Comparison of ENCODE assay signal across 8 cellular contexts in genomic region chr11:131584694-131585592, GRCh38.
DNase-seq lines count a peak whose midpoint lies in the region; ATAC-seq and TF ChIP-seq lines count a peak whose summit lies in the region.
"Had no signal": no experiment of that assay in that cellular context is flagged by ENCODE, and none has a peak within 500 bp of the region (broad histone marks: within the 10 kb centered on the region; RNA-seq: fewer than 3 reads in every experiment).

No MANE protein-coding gene starts in this region.

- TF ChIP-seq CTCF in GM06990 (IDR thresholded peaks at IDR 0.05; ENCODE audit: insufficient read depth, low read length, poor library complexity, severe bottlenecking) (peak; percentile 55), choroid plexus epithelial cell (conservative IDR thresholded peaks at IDR 0.05; ENCODE audit: low read depth, low read length) (peak; percentile 43)

- DNase-seq in GM06990 (ENCODE audit: extremely low read depth, insufficient read length) = no peak
- peak; percentile 11 for DNase-seq in KBM-7
- no peak for DNase-seq in choroid plexus epithelial cell (ENCODE audit: low read depth)
- peak; percentile 91 for DNase-seq in occipital lobe (lab: John Stamatoyannopoulos, UW)
- DNase-seq in NCI-H146 (lab: John Stamatoyannopoulos, UW) = no peak
- DNase-seq: NCI-H524 had no signal

- ATAC-seq in GM19463 (IDR thresholded peaks at IDR 0.05; ENCODE audit: unreplicated experiment) = no peak
- ATAC-seq in HG02623 (IDR thresholded peaks at IDR 0.05; ENCODE audit: unreplicated experiment) = no peak

- no peak overlapping the region for H3K4me3 ChIP-seq in GM06990 (replicated peaks; ENCODE audit: low read depth, low read length)
- no peak overlapping the region for H3K4me3 ChIP-seq in choroid plexus epithelial cell (ENCODE audit: low read depth, low read length)

- no peaks in the 10 kb centered on the region for H3K36me3 ChIP-seq in GM06990 (ENCODE audit: control insufficient read depth, insufficient read depth, low read length)

- in situ Hi-C loops in KBM-7 (cut with MboI; ENCODE audit: low pct_unique_long_range_greater_than_20kb, low sequenced_read_pairs) = no loop called here

- no peaks in the 10 kb centered on the region; the same call in none of the 2 replicates for H3K27me3 ChIP-seq in GM06990 (replicated peaks; ENCODE audit: control insufficient read depth, insufficient read depth, low read length)

Comparison
In these comparisons a context has a peak if more than half of its experiments do, and no peak if none do; other contexts are left out.
1. DNase-seq: peak in KBM-7 (single experiment) and occipital lobe (single experiment); none in GM06990 (single experiment), choroid plexus epithelial cell (single experiment) and NCI-H146 (single experiment).